Comparison of ENCODE assay signal across 8 cellular contexts in genomic region chr19:48720251-48720612, GRCh38. TPM values are rescaled to one million over a fixed set of nuclear protein-coding genes. Genes with fewer than 3 reads are reported as not detected.
DNase-seq lines count a peak whose midpoint lies in the region; ATAC-seq, FAIRE-seq and TF ChIP-seq lines count a peak whose summit lies in the region.

No MANE protein-coding gene starts in this region.

- H3K9ac ChIP-seq in HepG2 (ENCODE audit: insufficient read depth, low read depth, low read length): peak overlapping the region; percentile 81

- FAIRE-seq in HepG2 (lab: Jason Lieb, UNC): no peak

- peak overlapping the region; percentile 99 for H3K27ac Mint-ChIP-seq in mesothelial cell of epicardium

- H2AFZ ChIP-seq in HepG2 (ENCODE audit: low read length): no peak overlapping the region

- H3K4me3 ChIP-seq in HepG2 (replicated peaks in 1 of 3; ENCODE audit: insufficient read depth in 1 of 3, low read depth in 2 of 3, low read length in 3 of 3) (peak overlapping the region; percentile 68 to 85 (median 76)), right lobe of liver (peak overlapping the region in 1 of 3 donors; percentile 59), ascending aorta (peak overlapping the region; percentile 48 to 65)

- H3K36me3 ChIP-seq in HepG2 (replicated peaks in 1 of 2; ENCODE audit: control insufficient read depth in 1 of 2, insufficient read depth in 2 of 2, low read length in 2 of 2) (no peaks in the 10 kb centered on the region), right lobe of liver (no peaks in the 10 kb centered on the region), ascending aorta (no peaks in the 10 kb centered on the region)

- peaks cover 62% of the 10 kb centered on the region for H3K4me1 ChIP-seq in HepG2 (ENCODE audit: insufficient read depth, low read length)
- no peaks in the 10 kb centered on the region for H3K4me1 ChIP-seq in right lobe of liver
- peaks cover 6 to 24% of the 10 kb centered on the region in 2 donors for H3K4me1 ChIP-seq in ascending aorta

- no peak for DNase-seq in HepG2 (ENCODE audit: low spot score)
- DNase-seq in right lobe of liver: no peak
- DNase-seq in ascending aorta (ENCODE audit: low spot score in 2 of 2): no peak
- no peak for DNase-seq in mesothelial cell of epicardium (ENCODE audit: low spot score in 2 of 2, unreplicated experiment in 2 of 2)
- DNase-seq in EL: no peak
- DNase-seq in NCI-H1105 (lab: John Stamatoyannopoulos, UW): no peak
- no peak for DNase-seq in NOMO-1 treated with DMSO at 0.1 percent for 48 hours (lab: John Stamatoyannopoulos, UW; ENCODE audit: unreplicated experiment)

- no peak for TF ChIP-seq RAD21 in HepG2 (CRISPR knock-in tag; IDR thresholded peaks at IDR 0.05)

- intact Hi-C loops in HepG2 (cut with micrococcal nuclease; ENCODE audit: unreplicated experiment): no loop called here
- intact Hi-C loops in right lobe of liver (cut with DNase I): no loop called here
- intact Hi-C loops in ascending aorta (cut with DNase I): loop anchor here (2.0 kb wide), 1 partner anchor 19 kb away; no protein-coding TSS in a partner anchor

- H3K9me3 Mint-ChIP-seq in mesothelial cell of epicardium: no peaks in the 10 kb centered on the region

- WGBS in HepG2 (ENCODE audit: low lambda C conversion rate): 11% methylated on average over 9 of the region's 12 CpGs
- 20% methylated on average over 2 of the region's 12 CpGs for WGBS in right lobe of liver (ENCODE audit: insufficient coverage, low coverage, low lambda C conversion rate, missing lambda C conversion rate)

- H3K9me3 ChIP-seq in HepG2 (ENCODE audit: low read length): no peaks in the 10 kb centered on the region
- H3K9me3 ChIP-seq in right lobe of liver: no peaks in the 10 kb centered on the region
- no peaks in the 10 kb centered on the region for H3K9me3 ChIP-seq in ascending aorta

- H4K20me1 ChIP-seq in HepG2 (ENCODE audit: insufficient read depth, low read length): no peaks in the 10 kb centered on the region

- no peaks in the 10 kb centered on the region for H3K27me3 Mint-ChIP-seq in mesothelial cell of epicardium (ENCODE audit: low read depth)

- POLR2A ChIA-PET in HepG2 (lab: Yijun Ruan, JAX): interaction anchor here (0.7 to 1.4 kb wide), 10 partner anchors 8 to 152 kb away, joined by 3 to 13 read pairs (median 5); partner anchors contain the start of genes CA11, FUT2, PPP1R15A and RPL18

- peak overlapping the region; percentile 74 for H3K27ac ChIP-seq in HepG2 (ENCODE audit: extremely low read length, insufficient read depth, low read length)
- peak overlapping the region in 1 of 3 donors; percentile 33 for H3K27ac ChIP-seq in right lobe of liver
- peak overlapping the region; percentile 77 to 93 for H3K27ac ChIP-seq in ascending aorta

- H3K36me3 Mint-ChIP-seq in mesothelial cell of epicardium: no peaks in the 10 kb centered on the region

- TF ChIP-seq CTCF in HepG2 (CRISPR knock-in tag; IDR thresholded peaks at IDR 0.05) (no peak), right lobe of liver (IDR thresholded peaks at IDR 0.05) (no peak), ascending aorta (IDR thresholded peaks at IDR 0.05) (no peak), mesothelial cell of epicardium (IDR thresholded peaks at IDR 0.05; ENCODE audit: unreplicated experiment) (no peak)

- peak overlapping the region; percentile 99 for H3K4me2 ChIP-seq in HepG2 (ENCODE audit: low read depth, low read length)

- no peaks in the 10 kb centered on the region; a peak in 1 of 5 replicates for H3K27me3 ChIP-seq in HepG2 (ENCODE audit: control insufficient read depth in 1 of 2, insufficient read depth in 2 of 2, low read length in 2 of 2)
- no peaks in the 10 kb centered on the region for H3K27me3 ChIP-seq in right lobe of liver
- H3K27me3 ChIP-seq in ascending aorta: no peaks in the 10 kb centered on the region

- peak overlapping the region; percentile 97 for H3K4me3 Mint-ChIP-seq in mesothelial cell of epicardium

- in situ Hi-C loops in HepG2 (cut with HindIII; ENCODE audit: extremely low pct_ligation_motif_present, low pct_unique_long_range_greater_than_20kb): no loop called here

- no peaks in the 10 kb centered on the region for H3K79me2 ChIP-seq in HepG2 (ENCODE audit: insufficient read depth, low read length)

- peaks cover 36% of the 10 kb centered on the region for H3K4me1 Mint-ChIP-seq in mesothelial cell of epicardium

- no TSS peak for BruUV-seq in HepG2 (replicated peaks; lab: Mats Ljungman, UMichigan)

- TF ChIP-seq POLR2A in HepG2 (IDR thresholded peaks at IDR 0.05; ENCODE audit: insufficient read depth in 1 of 2, low read depth in 2 of 2, low read length in 2 of 2): no peak
- TF ChIP-seq POLR2A in right lobe of liver (IDR thresholded peaks at IDR 0.05): no peak

- CTCF ChIA-PET in HepG2 (lab: Yijun Ruan, JAX; ENCODE audit: low intra/inter-chr PET ratio, low total read pairs): no interaction called here

- TF ChIP-seq EP300 in HepG2 (IDR thresholded peaks at IDR 0.05; ENCODE audit: low read depth in 2 of 2, low read length in 2 of 2): no peak
- TF ChIP-seq EP300 in HepG2 (CRISPR knock-in tag; IDR thresholded peaks at IDR 0.05; ENCODE audit: borderline replicate concordance): no peak

- peak; percentile 6 for ATAC-seq in HepG2
- no peak for ATAC-seq in right lobe of liver
- no peak for ATAC-seq in HG02678 (IDR thresholded peaks at IDR 0.05; ENCODE audit: unreplicated experiment)

RNA-seq across cellular contexts. Expression of gene MAMSTR, which starts 0.7 kb away (rescaled TPM):
- total RNA-seq in HepG2 (2016; rRNA removed; fragmentation: Illumina TruSeq; extraction: Trizol) (2.0 and 2.2 TPM in 2 replicates), right lobe of liver (under 1 TPM in 5 of 6 experiments, not detected in 1; 0.22 to 0.37 (median 0.24) TPM), ascending aorta (0.32 TPM), mesothelial cell of epicardium (5.8 to 6.5 TPM (median 6.0 TPM) in 3 replicates)
- 2.4 and 2.6 TPM in 2 replicates for total RNA-seq in HepG2 (2016; cell fraction: cytosol; rRNA removed; fragmentation: Illumina TruSeq; extraction: Trizol; ENCODE audit: low read depth)
- 1.4 and 2.1 TPM in 2 replicates for total RNA-seq in HepG2 (2016; cell fraction: insoluble cytoplasmic fraction; rRNA removed; fragmentation: Illumina TruSeq; extraction: Trizol)
- total RNA-seq in HepG2 (2016; cell fraction: membrane; rRNA removed; fragmentation: Illumina TruSeq; extraction: Trizol): 2.7 and 3.4 TPM in 2 replicates
- 2.1 and 2.5 TPM in 2 replicates for total RNA-seq in HepG2 (2016; cell fraction: nucleus; rRNA removed; fragmentation: Illumina TruSeq; extraction: Trizol)
- polyA plus RNA-seq in HepG2 (2011; rRNA removed): 2.4 and 2.7 TPM in 2 replicates
- polyA plus RNA-seq in HepG2 (2011; cell fraction: cytosol; rRNA removed): 1.4 and 1.7 TPM in 2 replicates
- 7.2 and 7.7 TPM in 2 replicates for polyA plus RNA-seq in HepG2 (2011; cell fraction: nucleus; rRNA removed)
- 3.9 and 5.7 TPM in 2 replicates for polyA plus RNA-seq in HepG2 (2012)
- polyA plus RNA-seq in HepG2 (2016; cell fraction: cytosol; fragmentation: Illumina TruSeq; extraction: Trizol; ENCODE audit: low read depth): 2.3 and 3.3 TPM in 2 replicates
- 3.3 and 5.0 TPM in 2 replicates for polyA plus RNA-seq in HepG2 (2016; cell fraction: insoluble cytoplasmic fraction; fragmentation: Illumina TruSeq; extraction: Trizol; ENCODE audit: low read depth)
- 3.1 and 3.8 TPM in 2 replicates for polyA plus RNA-seq in HepG2 (2016; cell fraction: membrane; fragmentation: Illumina TruSeq; extraction: Trizol; ENCODE audit: low read depth)
- polyA plus RNA-seq in HepG2 (2016; cell fraction: nucleus; fragmentation: Illumina TruSeq; extraction: Trizol; ENCODE audit: insufficient read depth, low read depth): 8.7 and 10.3 TPM in 2 replicates
- polyA minus RNA-seq in HepG2 (2011; rRNA and poly(A)+ RNA removed; ENCODE audit: low replicate concordance): 1.3 and 3.6 TPM in 2 replicates
- 2.6 and 4.8 TPM in 2 replicates for polyA minus RNA-seq in HepG2 (2011; cell fraction: cytosol; rRNA and poly(A)+ RNA removed)
- polyA minus RNA-seq in HepG2 (2011; cell fraction: nucleus; rRNA and poly(A)+ RNA removed): 1.9 and 2.2 TPM in 2 replicates

RNA-seq across cellular contexts. Expression of gene RASIP1, which starts 20.2 kb away (rescaled TPM):
- total RNA-seq in HepG2 (2016; rRNA removed; fragmentation: Illumina TruSeq; extraction: Trizol): 0.44 and 0.49 TPM in 2 replicates
- 0.18 and 0.20 TPM in 2 replicates for total RNA-seq in HepG2 (2016; cell fraction: cytosol; rRNA removed; fragmentation: Illumina TruSeq; extraction: Trizol; ENCODE audit: low read depth)
- total RNA-seq in HepG2 (2016; cell fraction: insoluble cytoplasmic fraction; rRNA removed; fragmentation: Illumina TruSeq; extraction: Trizol): 0.16 and 0.32 TPM in 2 replicates
- 0.09 and 0.24 TPM in 2 replicates for total RNA-seq in HepG2 (2016; cell fraction: membrane; rRNA removed; fragmentation: Illumina TruSeq; extraction: Trizol)
- total RNA-seq in HepG2 (2016; cell fraction: nucleus; rRNA removed; fragmentation: Illumina TruSeq; extraction: Trizol): 0.22 TPM in 1 of 2 replicates, not detected in the other
- polyA plus RNA-seq in HepG2 (2011; rRNA removed): 0.58 and 1.1 TPM in 2 replicates
- polyA plus RNA-seq in HepG2 (2011; cell fraction: cytosol; rRNA removed): 0.49 and 0.71 TPM in 2 replicates
- polyA plus RNA-seq in HepG2 (2011; cell fraction: nucleus; rRNA removed): 2.6 and 3.2 TPM in 2 replicates
- polyA plus RNA-seq in HepG2 (2012): 1.3 and 1.9 TPM in 2 replicates
- polyA plus RNA-seq in HepG2 (2016; cell fraction: cytosol; fragmentation: Illumina TruSeq; extraction: Trizol; ENCODE audit: low read depth): 0.14 and 0.21 TPM in 2 replicates
- polyA plus RNA-seq in HepG2 (2016; cell fraction: insoluble cytoplasmic fraction; fragmentation: Illumina TruSeq; extraction: Trizol; ENCODE audit: low read depth): 0.27 and 0.31 TPM in 2 replicates
- 0.11 and 0.30 TPM in 2 replicates for polyA plus RNA-seq in HepG2 (2016; cell fraction: membrane; fragmentation: Illumina TruSeq; extraction: Trizol; ENCODE audit: low read depth)
- polyA plus RNA-seq in HepG2 (2016; cell fraction: nucleus; fragmentation: Illumina TruSeq; extraction: Trizol; ENCODE audit: insufficient read depth, low read depth): 0.86 and 0.89 TPM in 2 replicates
- polyA minus RNA-seq in HepG2 (2011; rRNA and poly(A)+ RNA removed; ENCODE audit: low replicate concordance): 1.6 and 73.9 TPM in 2 replicates
- 0.79 and 0.89 TPM in 2 replicates for polyA minus RNA-seq in HepG2 (2011; cell fraction: cytosol; rRNA and poly(A)+ RNA removed)
- 1.1 and 1.2 TPM in 2 replicates for polyA minus RNA-seq in HepG2 (2011; cell fraction: nucleus; rRNA and poly(A)+ RNA removed)
- total RNA-seq in right lobe of liver: 1 to 10 TPM; 2.7 to 6.7 (median 4.9) TPM
- 85.9 TPM for total RNA-seq in ascending aorta
- total RNA-seq in mesothelial cell of epicardium: 1.4 to 2.1 TPM (median 1.5 TPM) in 3 replicates

RNA-seq across cellular contexts. Expression of gene FUT2, which starts 24.5 kb away (rescaled TPM):
- 0.07 TPM in 1 of 2 replicates, not detected in the other for total RNA-seq in HepG2 (2016; rRNA removed; fragmentation: Illumina TruSeq; extraction: Trizol)
- 1.1 TPM in 1 of 2 replicates, not detected in the other for total RNA-seq in HepG2 (2016; cell fraction: cytosol; rRNA removed; fragmentation: Illumina TruSeq; extraction: Trizol; ENCODE audit: low read depth)
- total RNA-seq in HepG2 (2016; cell fraction: insoluble cytoplasmic fraction; rRNA removed; fragmentation: Illumina TruSeq; extraction: Trizol): 0.19 and 0.39 TPM in 2 replicates
- 0.10 and 0.12 TPM in 2 replicates for total RNA-seq in HepG2 (2016; cell fraction: membrane; rRNA removed; fragmentation: Illumina TruSeq; extraction: Trizol)
- 0.16 TPM in 1 of 2 replicates, not detected in the other for total RNA-seq in HepG2 (2016; cell fraction: nucleus; rRNA removed; fragmentation: Illumina TruSeq; extraction: Trizol)
- polyA plus RNA-seq in HepG2 (2011; rRNA removed): 0.10 TPM in 1 of 2 replicates, not detected in the other
- not detected in 2 replicates for polyA plus RNA-seq in HepG2 (2011; cell fraction: cytosol; rRNA removed)
- polyA plus RNA-seq in HepG2 (2011; cell fraction: nucleus; rRNA removed): 0.21 TPM in 1 of 2 replicates, not detected in the other
- 0.19 and 0.32 TPM in 2 replicates for polyA plus RNA-seq in HepG2 (2012)
- polyA plus RNA-seq in HepG2 (2016; cell fraction: cytosol; fragmentation: Illumina TruSeq; extraction: Trizol; ENCODE audit: low read depth): 0.03 TPM in 1 of 2 replicates, not detected in the other
- not detected in 2 replicates for polyA plus RNA-seq in HepG2 (2016; cell fraction: insoluble cytoplasmic fraction; fragmentation: Illumina TruSeq; extraction: Trizol; ENCODE audit: low read depth)
- polyA plus RNA-seq in HepG2 (2016; cell fraction: membrane; fragmentation: Illumina TruSeq; extraction: Trizol; ENCODE audit: low read depth): not detected in 2 replicates
- 0.15 TPM in 1 of 2 replicates, not detected in the other for polyA plus RNA-seq in HepG2 (2016; cell fraction: nucleus; fragmentation: Illumina TruSeq; extraction: Trizol; ENCODE audit: insufficient read depth, low read depth)
- polyA minus RNA-seq in HepG2 (2011; rRNA and poly(A)+ RNA removed; ENCODE audit: low replicate concordance): not detected in 2 replicates
- polyA minus RNA-seq in HepG2 (2011; cell fraction: cytosol; rRNA and poly(A)+ RNA removed): not detected in 2 replicates
- not detected in 2 replicates for polyA minus RNA-seq in HepG2 (2011; cell fraction: nucleus; rRNA and poly(A)+ RNA removed)
- 1 to 10 TPM in 1 of 6 experiments, not detected in 5; 2.6 TPM for total RNA-seq in right lobe of liver
- not detected for total RNA-seq in ascending aorta
- 0.20 TPM in 1 of 3 replicates, not detected in the others for total RNA-seq in mesothelial cell of epicardium

RNA-seq across cellular contexts. Expression of gene IZUMO1, which starts 26.5 kb away (rescaled TPM):
- total RNA-seq in HepG2 (2016; rRNA removed; fragmentation: Illumina TruSeq; extraction: Trizol) (0.22 TPM in 1 of 2 replicates, not detected in the other), right lobe of liver (under 1 TPM in 5 of 6 experiments, not detected in 1; 0.10 to 0.35 (median 0.13) TPM), ascending aorta (not detected), mesothelial cell of epicardium (0.45 to 0.80 TPM (median 0.49 TPM) in 3 replicates)
- total RNA-seq in HepG2 (2016; cell fraction: cytosol; rRNA removed; fragmentation: Illumina TruSeq; extraction: Trizol; ENCODE audit: low read depth): not detected in 2 replicates
- total RNA-seq in HepG2 (2016; cell fraction: insoluble cytoplasmic fraction; rRNA removed; fragmentation: Illumina TruSeq; extraction: Trizol): 0.11 TPM in 1 of 2 replicates, not detected in the other
- 0.59 TPM in 1 of 2 replicates, not detected in the other for total RNA-seq in HepG2 (2016; cell fraction: membrane; rRNA removed; fragmentation: Illumina TruSeq; extraction: Trizol)
- total RNA-seq in HepG2 (2016; cell fraction: nucleus; rRNA removed; fragmentation: Illumina TruSeq; extraction: Trizol): not detected in 2 replicates
- polyA plus RNA-seq in HepG2 (2011; rRNA removed): 0.07 and 0.16 TPM in 2 replicates
- polyA plus RNA-seq in HepG2 (2011; cell fraction: cytosol; rRNA removed): not detected in 2 replicates
- 1.2 and 1.7 TPM in 2 replicates for polyA plus RNA-seq in HepG2 (2011; cell fraction: nucleus; rRNA removed)
- polyA plus RNA-seq in HepG2 (2012): 0.09 and 0.50 TPM in 2 replicates
- polyA plus RNA-seq in HepG2 (2016; cell fraction: cytosol; fragmentation: Illumina TruSeq; extraction: Trizol; ENCODE audit: low read depth): not detected in 2 replicates
- polyA plus RNA-seq in HepG2 (2016; cell fraction: insoluble cytoplasmic fraction; fragmentation: Illumina TruSeq; extraction: Trizol; ENCODE audit: low read depth): not detected in 2 replicates
- polyA plus RNA-seq in HepG2 (2016; cell fraction: membrane; fragmentation: Illumina TruSeq; extraction: Trizol; ENCODE audit: low read depth): not detected in 2 replicates
- polyA plus RNA-seq in HepG2 (2016; cell fraction: nucleus; fragmentation: Illumina TruSeq; extraction: Trizol; ENCODE audit: insufficient read depth, low read depth): 0.46 and 0.85 TPM in 2 replicates
- polyA minus RNA-seq in HepG2 (2011; rRNA and poly(A)+ RNA removed; ENCODE audit: low replicate concordance): 0.30 TPM in 1 of 2 replicates, not detected in the other
- polyA minus RNA-seq in HepG2 (2011; cell fraction: cytosol; rRNA and poly(A)+ RNA removed): not detected in 2 replicates
- polyA minus RNA-seq in HepG2 (2011; cell fraction: nucleus; rRNA and poly(A)+ RNA removed): 0.37 and 0.39 TPM in 2 replicates

RNA-seq across cellular contexts. Expression of gene FUT1, which starts 32.2 kb away (rescaled TPM):
- total RNA-seq in HepG2 (2016; rRNA removed; fragmentation: Illumina TruSeq; extraction: Trizol): 0.07 TPM in 2 replicates
- not detected in 2 replicates for total RNA-seq in HepG2 (2016; cell fraction: cytosol; rRNA removed; fragmentation: Illumina TruSeq; extraction: Trizol; ENCODE audit: low read depth)
- total RNA-seq in HepG2 (2016; cell fraction: insoluble cytoplasmic fraction; rRNA removed; fragmentation: Illumina TruSeq; extraction: Trizol): 0.09 TPM in 1 of 2 replicates, not detected in the other
- 0.07 and 0.09 TPM in 2 replicates for total RNA-seq in HepG2 (2016; cell fraction: membrane; rRNA removed; fragmentation: Illumina TruSeq; extraction: Trizol)
- total RNA-seq in HepG2 (2016; cell fraction: nucleus; rRNA removed; fragmentation: Illumina TruSeq; extraction: Trizol): 0.09 TPM in 1 of 2 replicates, not detected in the other
- polyA plus RNA-seq in HepG2 (2011; rRNA removed): 1.1 and 1.5 TPM in 2 replicates
- polyA plus RNA-seq in HepG2 (2011; cell fraction: cytosol; rRNA removed): 0.71 and 0.98 TPM in 2 replicates
- polyA plus RNA-seq in HepG2 (2011; cell fraction: nucleus; rRNA removed): 2.0 and 2.5 TPM in 2 replicates
- polyA plus RNA-seq in HepG2 (2012): 0.47 and 1.7 TPM in 2 replicates
- not detected in 2 replicates for polyA plus RNA-seq in HepG2 (2016; cell fraction: cytosol; fragmentation: Illumina TruSeq; extraction: Trizol; ENCODE audit: low read depth)
- polyA plus RNA-seq in HepG2 (2016; cell fraction: insoluble cytoplasmic fraction; fragmentation: Illumina TruSeq; extraction: Trizol; ENCODE audit: low read depth): not detected in 2 replicates
- polyA plus RNA-seq in HepG2 (2016; cell fraction: membrane; fragmentation: Illumina TruSeq; extraction: Trizol; ENCODE audit: low read depth): 0.14 TPM in 1 of 2 replicates, not detected in the other
- 0.26 TPM in 1 of 2 replicates, not detected in the other for polyA plus RNA-seq in HepG2 (2016; cell fraction: nucleus; fragmentation: Illumina TruSeq; extraction: Trizol; ENCODE audit: insufficient read depth, low read depth)
- 1.8 and 2.9 TPM in 2 replicates for polyA minus RNA-seq in HepG2 (2011; rRNA and poly(A)+ RNA removed; ENCODE audit: low replicate concordance)
- polyA minus RNA-seq in HepG2 (2011; cell fraction: cytosol; rRNA and poly(A)+ RNA removed): 0.97 and 0.99 TPM in 2 replicates
- 0.64 and 1.5 TPM in 2 replicates for polyA minus RNA-seq in HepG2 (2011; cell fraction: nucleus; rRNA and poly(A)+ RNA removed)
- total RNA-seq in right lobe of liver: 1 to 10 TPM in 3 of 6 experiments, under 1 TPM in 3; 0.22 to 1.9 (median 0.93) TPM
- 3.8 TPM for total RNA-seq in ascending aorta
- 3.5 to 4.4 TPM (median 4.3 TPM) in 3 replicates for total RNA-seq in mesothelial cell of epicardium

Comparison
In these comparisons a context has a peak if more than half of its experiments do, and no peak if none do; other contexts are left out.
1. RNA of gene RASIP1, which starts 20.2 kb away (total RNA-seq): 85.9 TPM in ascending aorta (single experiment); 2.7 to 6.7 TPM in right lobe of liver, 1.4 to 2.1 TPM in mesothelial cell of epicardium and 0.09 to 0.49 TPM in HepG2; every median in the first group is over 10 times any median in the second.